In the genomic region with DNA sequence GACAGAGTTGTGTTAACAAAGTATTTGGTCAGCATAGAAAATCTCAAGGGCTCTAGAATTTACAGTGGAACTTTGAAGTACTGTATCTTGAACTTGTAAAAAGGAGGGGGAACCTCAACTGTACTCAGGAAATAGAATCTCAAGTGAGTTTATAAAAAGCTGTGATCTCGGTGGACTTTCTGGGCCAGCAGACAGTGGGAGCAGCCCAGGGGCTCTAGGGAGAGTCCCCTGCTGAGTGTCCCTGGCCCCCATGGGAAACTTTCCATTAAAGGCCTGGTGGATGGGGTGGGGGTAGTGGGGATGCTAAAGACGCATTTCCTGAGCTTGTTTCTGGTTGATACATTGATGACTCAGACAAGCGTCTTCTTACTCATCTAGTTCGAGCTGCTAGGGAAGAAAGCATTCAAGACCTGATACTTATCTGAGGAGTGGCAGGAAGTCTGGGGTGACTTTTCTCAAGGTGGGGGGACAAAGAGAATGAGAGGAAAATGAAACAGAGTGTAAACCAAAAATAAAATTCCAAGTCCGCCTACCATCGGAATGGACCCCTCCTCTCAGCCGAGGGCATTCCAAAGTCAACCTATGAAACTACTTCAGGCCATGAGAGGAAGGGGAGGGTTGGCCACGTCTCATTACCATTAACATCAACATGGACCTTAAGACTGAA, we compare ENCODE assay signal across 8 cellular contexts.
DNase-seq lines count a peak whose midpoint lies in the region; ATAC-seq, FAIRE-seq and TF ChIP-seq lines count a peak whose summit lies in the region.

No MANE protein-coding gene starts in this region.

- ATAC-seq in right lobe of liver (peak in 3 of 4 donors; percentile 34 to 54 (median 37)), HepG2 (no peak), HG03342 (IDR thresholded peaks at IDR 0.05; ENCODE audit: unreplicated experiment) (peak; percentile 82)

- no peak overlapping the region for H3K4me2 ChIP-seq in HepG2 (ENCODE audit: low read depth, low read length)

- no peak overlapping the region for H3K9ac ChIP-seq in HepG2 (ENCODE audit: insufficient read depth, low read depth, low read length)
- H3K9ac ChIP-seq in skeletal muscle tissue (ENCODE audit: low read depth in 1 of 3, low read length in 3 of 3) = no peak overlapping the region

- DNase-seq in right lobe of liver = no peak
- no peak for DNase-seq in HepG2 (ENCODE audit: low spot score)
- peak; percentile 48 for DNase-seq in activated CD4-positive, CD25-positive, alpha-beta regulatory T cell treated with anti-CD3 and anti-CD28 coated beads, Interleukin-2, amount 50 U/mL, for 72 hours
- DNase-seq in dermis blood vessel endothelial cell = peak; percentile 95
- no peak for DNase-seq in NCI-H510A (lab: John Stamatoyannopoulos, UW)
- no peak for DNase-seq in OCI-M1 (lab: John Stamatoyannopoulos, UW)

- H3K79me2 ChIP-seq in HepG2 (ENCODE audit: insufficient read depth, low read length) = no peaks in the 10 kb centered on the region

- no peak for TF ChIP-seq RAD21 in HepG2 (CRISPR knock-in tag; IDR thresholded peaks at IDR 0.05)

- no peak for TF ChIP-seq CTCF in right lobe of liver (IDR thresholded peaks at IDR 0.05)
- TF ChIP-seq CTCF in HepG2 (CRISPR knock-in tag; IDR thresholded peaks at IDR 0.05) = no peak

- no peaks in the 10 kb centered on the region for H3K9me3 ChIP-seq in right lobe of liver
- no peaks in the 10 kb centered on the region for H3K9me3 ChIP-seq in HepG2 (ENCODE audit: low read length)
- H3K9me3 ChIP-seq in skeletal muscle tissue (ENCODE audit: control insufficient read depth in 3 of 3, low read length in 3 of 3) = no peaks in the 10 kb centered on the region

- CTCF ChIA-PET in HepG2 (lab: Yijun Ruan, JAX; ENCODE audit: low intra/inter-chr PET ratio, low total read pairs) = no interaction called here

- no peak for TF ChIP-seq POLR2A in right lobe of liver (IDR thresholded peaks at IDR 0.05)
- no peak for TF ChIP-seq POLR2A in HepG2 (IDR thresholded peaks at IDR 0.05; ENCODE audit: insufficient read depth in 1 of 2, low read depth in 2 of 2, low read length in 2 of 2)

- no peak overlapping the region for H3K27ac ChIP-seq in right lobe of liver
- H3K27ac ChIP-seq in HepG2 (ENCODE audit: extremely low read length, insufficient read depth, low read length) = no peak overlapping the region
- peak overlapping the region; percentile 30 for H3K27ac ChIP-seq in skeletal muscle tissue (ENCODE audit: low read depth, low read length)

- 57% methylated on average over 8 of the region's 8 CpGs for WGBS in right lobe of liver (ENCODE audit: insufficient coverage, low coverage, low lambda C conversion rate, missing lambda C conversion rate)
- WGBS in HepG2 (ENCODE audit: low lambda C conversion rate) = 97% methylated on average over 8 of the region's 8 CpGs

- H3K4me3 ChIP-seq in right lobe of liver = no peak overlapping the region
- H3K4me3 ChIP-seq in HepG2 (replicated peaks in 1 of 3; ENCODE audit: insufficient read depth in 1 of 3, low read depth in 2 of 3, low read length in 3 of 3) = no peak overlapping the region
- H3K4me3 ChIP-seq in skeletal muscle tissue (ENCODE audit: low read length in 3 of 3) = no peak overlapping the region

- in situ Hi-C loops in HepG2 (cut with HindIII; ENCODE audit: extremely low pct_ligation_motif_present, low pct_unique_long_range_greater_than_20kb) = no loop called here

- intact Hi-C loops in right lobe of liver (cut with DNase I) = no loop called here
- intact Hi-C loops in HepG2 (cut with micrococcal nuclease; ENCODE audit: unreplicated experiment) = no loop called here

- no peak for TF ChIP-seq EP300 in HepG2 (IDR thresholded peaks at IDR 0.05; ENCODE audit: low read depth in 2 of 2, low read length in 2 of 2)
- TF ChIP-seq EP300 in HepG2 (CRISPR knock-in tag; IDR thresholded peaks at IDR 0.05; ENCODE audit: borderline replicate concordance) = no peak

- peaks cover 0 to 7% (median 3%) of the 10 kb centered on the region in 4 donors for H3K36me3 ChIP-seq in right lobe of liver
- peaks cover 14 to 42% of the 10 kb centered on the region in 2 experiments; a peak in 4 of 5 replicates for H3K36me3 ChIP-seq in HepG2 (replicated peaks in 1 of 2; ENCODE audit: control insufficient read depth in 1 of 2, insufficient read depth in 2 of 2, low read length in 2 of 2)
- peaks cover 0 to 5% (median 0%) of the 10 kb centered on the region in 3 donors for H3K36me3 ChIP-seq in skeletal muscle tissue (ENCODE audit: control insufficient read depth in 3 of 3, insufficient read depth in 3 of 3, low read length in 3 of 3)

- no TSS peak for BruUV-seq in HepG2 (replicated peaks; lab: Mats Ljungman, UMichigan)

- no peaks in the 10 kb centered on the region for H3K4me1 ChIP-seq in right lobe of liver
- H3K4me1 ChIP-seq in HepG2 (ENCODE audit: insufficient read depth, low read length) = no peaks in the 10 kb centered on the region
- peaks cover 0 to 4% (median 0%) of the 10 kb centered on the region in 3 donors for H3K4me1 ChIP-seq in skeletal muscle tissue (ENCODE audit: control insufficient read depth in 3 of 3, insufficient read depth in 3 of 3, low read length in 3 of 3)

- POLR2A ChIA-PET in HepG2 (lab: Yijun Ruan, JAX) = no interaction called here

- no peak for FAIRE-seq in HepG2 (lab: Jason Lieb, UNC)

- H3K27me3 ChIP-seq in right lobe of liver (no peaks in the 10 kb centered on the region), HepG2 (ENCODE audit: control insufficient read depth in 1 of 2, insufficient read depth in 2 of 2, low read length in 2 of 2) (no peaks in the 10 kb centered on the region), skeletal muscle tissue (ENCODE audit: control insufficient read depth in 3 of 3, insufficient read depth in 3 of 3, low read length in 3 of 3) (no peaks in the 10 kb centered on the region)

- no peaks in the 10 kb centered on the region for H4K20me1 ChIP-seq in HepG2 (ENCODE audit: insufficient read depth, low read length)

- H2AFZ ChIP-seq in HepG2 (ENCODE audit: low read length) = no peak overlapping the region

TF ChIP-seq in HepG2, 621 proteins besides CTCF, POLR2A, EP300 and RAD21:
- TF ChIP-seq RXRB (CRISPR knock-in tag; IDR thresholded peaks at IDR 0.05; ENCODE audit: borderline replicate concordance) (no peak), IKZF1 (IDR thresholded peaks at IDR 0.05) (no peak), POLR2AphosphoS2 (IDR thresholded peaks at IDR 0.05; ENCODE audit: low read depth, low read length) (no peak)
- TF ChIP-seq, protein P1, sequence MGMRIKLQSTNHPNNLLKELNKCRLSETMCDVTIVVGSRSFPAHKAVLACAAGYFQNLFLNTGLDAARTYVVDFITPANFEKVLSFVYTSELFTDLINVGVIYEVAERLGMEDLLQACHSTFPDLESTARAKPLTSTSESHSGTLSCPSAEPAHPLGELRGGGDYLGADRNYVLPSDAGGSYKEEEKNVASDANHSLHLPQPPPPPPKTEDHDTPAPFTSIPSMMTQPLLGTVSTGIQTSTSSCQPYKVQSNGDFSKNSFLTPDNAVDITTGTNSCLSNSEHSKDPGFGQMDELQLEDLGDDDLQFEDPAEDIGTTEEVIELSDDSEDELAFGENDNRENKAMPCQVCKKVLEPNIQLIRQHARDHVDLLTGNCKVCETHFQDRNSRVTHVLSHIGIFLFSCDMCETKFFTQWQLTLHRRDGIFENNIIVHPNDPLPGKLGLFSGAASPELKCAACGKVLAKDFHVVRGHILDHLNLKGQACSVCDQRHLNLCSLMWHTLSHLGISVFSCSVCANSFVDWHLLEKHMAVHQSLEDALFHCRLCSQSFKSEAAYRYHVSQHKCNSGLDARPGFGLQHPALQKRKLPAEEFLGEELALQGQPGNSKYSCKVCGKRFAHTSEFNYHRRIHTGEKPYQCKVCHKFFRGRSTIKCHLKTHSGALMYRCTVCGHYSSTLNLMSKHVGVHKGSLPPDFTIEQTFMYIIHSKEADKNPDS (CRISPR knock-in tag; IDR thresholded peaks at IDR 0.05) = no peak

Comparison
In these comparisons a context has a peak if more than half of its experiments do, and no peak if none do; other contexts are left out.
1. DNase-seq: peak in activated CD4-positive, CD25-positive, alpha-beta regulatory T cell treated with anti-CD3 and anti-CD28 coated beads, Interleukin-2, amount 50 U/mL, for 72 hours (single experiment) and dermis blood vessel endothelial cell (single experiment); none in right lobe of liver (0 of 3), HepG2 (single experiment), NCI-H510A (single experiment) and OCI-M1 (single experiment).